In the genomic region with DNA sequence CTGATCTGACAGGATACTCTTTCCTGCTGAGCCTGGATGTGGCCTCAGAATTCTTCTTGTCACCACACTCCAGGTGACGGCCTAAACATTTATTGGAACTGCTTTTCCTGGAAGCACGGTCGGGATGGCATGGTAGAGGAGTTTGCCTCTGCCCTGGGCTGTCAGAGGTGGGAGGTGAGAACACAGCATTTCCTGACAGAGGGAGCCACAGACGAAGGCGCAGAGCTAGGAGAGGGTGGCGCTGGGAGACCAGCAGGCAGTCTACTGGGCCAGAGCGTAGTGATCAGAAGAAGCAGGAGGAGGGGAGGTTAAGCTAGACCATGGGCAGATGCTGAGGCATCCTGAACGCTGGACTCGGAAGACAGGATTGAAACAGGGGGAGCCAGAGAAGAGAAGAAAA, we compare ENCODE assay signal across 31 cellular contexts.
DNase-seq lines count a peak whose midpoint lies in the region; ATAC-seq and TF ChIP-seq lines count a peak whose summit lies in the region.
"Had no signal": no experiment of that assay in that cellular context is flagged by ENCODE, and none has a peak within 500 bp of the region (broad histone marks: within the 10 kb centered on the region; RNA-seq: fewer than 3 reads in every experiment).

No MANE protein-coding gene starts in this region.

- H3K4me3 ChIP-seq in neuronal stem cell (ENCODE audit: low read length in 2 of 2) (no peak overlapping the region), PC-3 (ENCODE audit: low read length) (no peak overlapping the region)
- H3K4me3 ChIP-seq: A549; BLaER1; BLaER1 treated with 17β-estradiol and CSF1 and Interleukin-3, amounts not matched to agents 10 nM and 100 nM had no signal

- H3K27ac Mint-ChIP-seq in activated CD8-positive, alpha-beta T cell treated with anti-CD3 and anti-CD28 coated beads, Interleukin-2, amount 10 ng/mL, durations not matched to agents 7 days and 5 days = no peak overlapping the region
- H3K27ac Mint-ChIP-seq: B cell; CD14-positive monocyte; CD4-positive, alpha-beta memory T cell; CD4-positive, alpha-beta T cell; CD4-positive, CD25-positive, alpha-beta regulatory T cell; CD8-positive, alpha-beta memory T cell; CD8-positive, alpha-beta T cell had no signal

- H4K91ac ChIP-seq in neuronal stem cell (ENCODE audit: low read depth, low read length, poor library complexity) = no peak overlapping the region

- H2BK15ac ChIP-seq in neuronal stem cell (ENCODE audit: low read length) = no peak overlapping the region

- H2AFZ ChIP-seq in neuronal stem cell (ENCODE audit: low read length) (no peak overlapping the region), PC-3 (ENCODE audit: low read length) (no peak overlapping the region)

- H2BK5ac ChIP-seq in neuronal stem cell (ENCODE audit: low read length) = no peak overlapping the region

- H3K27me3 ChIP-seq in neuronal stem cell (ENCODE audit: control insufficient read depth in 3 of 3, insufficient read depth in 3 of 3, low read depth in 1 of 3, low read length in 3 of 3) (peaks cover 0 to 79% (median 15%) of the 10 kb centered on the region in 3 experiments), PC-3 (ENCODE audit: low read length) (no peaks in the 10 kb centered on the region)

- peak overlapping the region; percentile 11 for H3K14ac ChIP-seq in neuronal stem cell (ENCODE audit: low read length)

- CTCF ChIA-PET in PC-3 (lab: Charles Lee) = no interaction called here
- CTCF ChIA-PET in activated CD8-positive, alpha-beta T cell treated with anti-CD3 and anti-CD28 coated beads, Interleukin-2, amount 10 ng/mL, durations not matched to agents 7 days and 5 days (lab: Charles Lee) = interaction anchor here (1.4 kb wide), 1 partner anchor 90 kb away, joined by 5 read pairs; no protein-coding TSS in a partner anchor

- peaks cover 33% of the 10 kb centered on the region for H3K36me3 Mint-ChIP-seq in activated CD8-positive, alpha-beta T cell treated with anti-CD3 and anti-CD28 coated beads, Interleukin-2, amount 10 ng/mL, durations not matched to agents 7 days and 5 days (ENCODE audit: low read depth)
- H3K36me3 Mint-ChIP-seq: CD4-positive, alpha-beta memory T cell; CD4-positive, CD25-positive, alpha-beta regulatory T cell; CD8-positive, alpha-beta memory T cell; CD8-positive, alpha-beta T cell had no signal

- H3K4me1 ChIP-seq in neuronal stem cell (ENCODE audit: control insufficient read depth in 2 of 2, insufficient read depth in 1 of 2, low read depth in 1 of 2, low read length in 2 of 2) (peaks cover 0 to 5% of the 10 kb centered on the region in 2 donors), PC-3 (ENCODE audit: insufficient read depth, low read length) (peaks cover 2% of the 10 kb centered on the region; the same call in 1 of the 2 replicates)
- H3K4me1 ChIP-seq: A549, BE2C, Caco-2 had no signal

- 0 out of 2 replicates have a peak, but pooled peaks cover 4% of the 10 kb centered on the region for H4K20me1 ChIP-seq in PC-3 (ENCODE audit: low read length)

- no peaks in the 10 kb centered on the region for H3K79me2 ChIP-seq in PC-3 (ENCODE audit: low read length)

- no peaks in the 10 kb centered on the region for H3K9me2 ChIP-seq in PC-3 (replicated peaks; ENCODE audit: low read length)

- POLR2A ChIA-PET in PC-3 (lab: Charles Lee; ENCODE audit: unreplicated experiment) = no interaction called here
- POLR2A ChIA-PET in activated CD8-positive, alpha-beta T cell treated with anti-CD3 and anti-CD28 coated beads, Interleukin-2, amount 10 ng/mL, durations not matched to agents 7 days and 5 days (lab: Charles Lee) = no interaction called here

- TF ChIP-seq CTCF in PC-3 (conservative IDR thresholded peaks at IDR 0.05; ENCODE audit: low read depth, low read length) = no peak

- H3K27me3 Mint-ChIP-seq in activated CD8-positive, alpha-beta T cell treated with anti-CD3 and anti-CD28 coated beads, Interleukin-2, amount 10 ng/mL, durations not matched to agents 7 days and 5 days (ENCODE audit: low read depth) = no peaks in the 10 kb centered on the region

- H3K9me3 ChIP-seq in neuronal stem cell (replicated peaks in 1 of 2; ENCODE audit: control insufficient read depth in 2 of 2, insufficient read depth in 1 of 2, low read depth in 1 of 2, low read length in 2 of 2) (no peaks in the 10 kb centered on the region), PC-3 (ENCODE audit: low read length) (no peaks in the 10 kb centered on the region)
- H3K9me3 ChIP-seq: A549, BE2C, BLaER1, Caco-2 had no signal

- no peaks in the 10 kb centered on the region for H3K79me1 ChIP-seq in neuronal stem cell (ENCODE audit: low read depth, low read length)

- H3K4me2 ChIP-seq in neuronal stem cell (ENCODE audit: insufficient read depth, low read length, poor library complexity, severe bottlenecking) (no peak overlapping the region), PC-3 (ENCODE audit: low read length) (no peak overlapping the region)
- H3K4me2 ChIP-seq: A549; BLaER1; BLaER1 treated with 17β-estradiol and CSF1 and Interleukin-3, amounts not matched to agents 10 nM and 100 nM had no signal

- ATAC-seq in PC-3 = no peak
- ATAC-seq in activated CD8-positive, alpha-beta T cell treated with anti-CD3 and anti-CD28 coated beads, Interleukin-2, amount 10 ng/mL, durations not matched to agents 7 days and 5 days = no peak
- ATAC-seq: A549; CD8-positive, alpha-beta T cell had no signal

- no peak overlapping the region for H2BK12ac ChIP-seq in neuronal stem cell (ENCODE audit: low read length)

- no peaks in the 10 kb centered on the region for H3F3A ChIP-seq in PC-3 (ENCODE audit: low read length, unreplicated experiment)

- no peak overlapping the region for H3K4me3 Mint-ChIP-seq in activated CD8-positive, alpha-beta T cell treated with anti-CD3 and anti-CD28 coated beads, Interleukin-2, amount 10 ng/mL, durations not matched to agents 7 days and 5 days
- H3K4me3 Mint-ChIP-seq: B cell; CD14-positive monocyte; CD4-positive, alpha-beta memory T cell; CD4-positive, alpha-beta T cell; CD4-positive, CD25-positive, alpha-beta regulatory T cell; CD8-positive, alpha-beta memory T cell; CD8-positive, alpha-beta T cell had no signal

- intact Hi-C loops in PC-3 (cut with micrococcal nuclease) = loop anchor here (5.0 kb wide), 1 partner anchor 67 kb away; no protein-coding TSS in a partner anchor

- H2AK5ac ChIP-seq in neuronal stem cell (ENCODE audit: low read depth, low read length) = no peak overlapping the region

- no peak overlapping the region for H3K23ac ChIP-seq in neuronal stem cell (ENCODE audit: low read depth, low read length, poor library complexity)

- WGBS in neuronal stem cell (ENCODE audit: extremely low coverage in 2 of 2, insufficient read length in 2 of 2, insufficient replicate concordance in 1 of 2), 2 donors = no CpG with 5 or more reads among the region's 9 CpGs

- no TSS peak for BruUV-seq in PC-3 (replicated peaks; lab: Mats Ljungman, UMichigan)

- H4K8ac ChIP-seq in neuronal stem cell (ENCODE audit: low read depth, low read length) = no peak overlapping the region

- peak overlapping the region; percentile 39 for H3K18ac ChIP-seq in neuronal stem cell (ENCODE audit: low read length)

- DNase-seq in islet precursor cell = peak; percentile 50
- no peak for DNase-seq in neuronal stem cell (ENCODE audit: low spot score)
- no peak for DNase-seq in PC-3
- DNase-seq in activated CD8-positive, alpha-beta T cell treated with anti-CD3 and anti-CD28 coated beads, Interleukin-2, amount 10 ng/mL, durations not matched to agents 7 days and 5 days = no peak
- DNase-seq: 8988T; ACHN; AML-193; BE2C; C1 segment of cervical spinal cord; Caco-2; Calu3; CD4-positive, alpha-beta memory T cell; CD4-positive, alpha-beta T cell; CD4-positive, CD25-positive, alpha-beta regulatory T cell; CD8-positive, alpha-beta memory T cell; CD8-positive, alpha-beta T cell; COR-L47; DMS 273 treated with DMSO at 0.1 percent for 48 hours; DMS153; DMS53; DMS79; DMS79 treated with DMSO at 0.1 percent for 48 hours; DND-41; EL had no signal

- H3K4ac ChIP-seq in neuronal stem cell (ENCODE audit: low read length) = no peak overlapping the region

- H3K9ac ChIP-seq in neuronal stem cell (ENCODE audit: low read depth, low read length, poor library complexity) = no peak overlapping the region
- no peak overlapping the region for H3K9ac ChIP-seq in PC-3 (ENCODE audit: low read length)
- H3K9ac ChIP-seq: BLaER1; BLaER1 treated with 17β-estradiol and CSF1 and Interleukin-3, amounts not matched to agents 10 nM and 100 nM had no signal

- H3K36me3 ChIP-seq in neuronal stem cell (replicated peaks in 1 of 2; ENCODE audit: control insufficient read depth in 2 of 2, insufficient read depth in 2 of 2, low read length in 2 of 2) = no peaks in the 10 kb centered on the region
- H3K36me3 ChIP-seq in PC-3 (ENCODE audit: low read depth, low read length) = no peaks in the 10 kb centered on the region
- H3K36me3 ChIP-seq: BE2C; BLaER1; BLaER1 treated with 17β-estradiol and CSF1 and Interleukin-3, amounts not matched to agents 10 nM and 100 nM had no signal

- H3K27ac ChIP-seq in neuronal stem cell (replicated peaks; ENCODE audit: low read length) (no peak overlapping the region), PC-3 (ENCODE audit: low read length) (no peak overlapping the region)
- H3K27ac ChIP-seq: 22Rv1; A549; BLaER1; BLaER1 treated with 17β-estradiol and CSF1 and Interleukin-3, amounts not matched to agents 10 nM and 100 nM; C4-2B had no signal

- H3K4me1 Mint-ChIP-seq in activated CD8-positive, alpha-beta T cell treated with anti-CD3 and anti-CD28 coated beads, Interleukin-2, amount 10 ng/mL, durations not matched to agents 7 days and 5 days (ENCODE audit: low read depth) = peaks cover 33% of the 10 kb centered on the region
- H3K4me1 Mint-ChIP-seq: B cell had no signal

- H2BK120ac ChIP-seq in neuronal stem cell (ENCODE audit: low read depth, low read length) = no peak overlapping the region

- no peaks in the 10 kb centered on the region for H3K9me3 Mint-ChIP-seq in activated CD8-positive, alpha-beta T cell treated with anti-CD3 and anti-CD28 coated beads, Interleukin-2, amount 10 ng/mL, durations not matched to agents 7 days and 5 days (ENCODE audit: insufficient read depth)
- H3K9me3 Mint-ChIP-seq: CD4-positive, alpha-beta memory T cell; CD4-positive, alpha-beta T cell; CD4-positive, CD25-positive, alpha-beta regulatory T cell; CD8-positive, alpha-beta memory T cell; CD8-positive, alpha-beta T cell had no signal
